ENCODE assay signal across 15 cellular contexts in genomic region chr2:54859997-54860701, GRCh38.
A peak's percentile ranks its signal among the peaks of the same experiment; 100 is the strongest.
DNase-seq lines count a peak whose midpoint lies in the region; ATAC-seq, FAIRE-seq and TF ChIP-seq lines count a peak whose summit lies in the region.
"Had no signal": no experiment of that assay in that cellular context is flagged by ENCODE, and none has a peak within 500 bp of the region (broad histone marks: within the 10 kb centered on the region; RNA-seq: fewer than 3 reads in every experiment).

No MANE protein-coding gene starts in this region.

- no peak for TF ChIP-seq POLR2A in breast epithelium (IDR thresholded peaks at IDR 0.05)

- FAIRE-seq in frontal cortex (lab: Jason Lieb, UNC) = no peak
- FAIRE-seq: G401.6 had no signal

- peaks cover 8% of the 10 kb centered on the region for H3K9me3 Mint-ChIP-seq in MCF 10A (ENCODE audit: unreplicated experiment)
- H3K9me3 Mint-ChIP-seq: effector memory CD8-positive, alpha-beta T cell; stimulated activated effector memory CD8-positive, alpha-beta T cell treated with anti-CD3 and anti-CD28 coated beads, Interleukin-12 subunit alpha, Interleukin-12 subunit beta, amount 100 ng/mL, for 72 hours had no signal

- H3K9me3 ChIP-seq in breast epithelium (no peaks in the 10 kb centered on the region), SJCRH30 (replicated peaks) (no peaks in the 10 kb centered on the region)

- TF ChIP-seq CTCF in MCF 10A (IDR thresholded peaks at IDR 0.05; ENCODE audit: unreplicated experiment) = no peak
- no peak for TF ChIP-seq CTCF in breast epithelium (IDR thresholded peaks at IDR 0.05)

- H3K4me1 Mint-ChIP-seq in MCF 10A (ENCODE audit: insufficient read depth, unreplicated experiment) = peaks cover 24% of the 10 kb centered on the region
- H3K4me1 Mint-ChIP-seq: stimulated activated effector memory CD8-positive, alpha-beta T cell treated with anti-CD3 and anti-CD28 coated beads, Interleukin-12 subunit alpha, Interleukin-12 subunit beta, amount 100 ng/mL, for 72 hours had no signal

- ATAC-seq in GM21515 (IDR thresholded peaks at IDR 0.05; ENCODE audit: unreplicated experiment) = no peak
- ATAC-seq: effector memory CD8-positive, alpha-beta T cell had no signal

- no peak overlapping the region for H3K4me3 Mint-ChIP-seq in MCF 10A (ENCODE audit: unreplicated experiment)
- H3K4me3 Mint-ChIP-seq: activated naive CD4-positive, alpha-beta T cell treated with anti-CD3 and anti-CD28 coated beads for 36 hours; effector memory CD8-positive, alpha-beta T cell; stimulated activated effector memory CD8-positive, alpha-beta T cell treated with anti-CD3 and anti-CD28 coated beads, Interleukin-12 subunit alpha, Interleukin-12 subunit beta, amount 100 ng/mL, for 72 hours had no signal

- H3K27me3 ChIP-seq in breast epithelium = no peaks in the 10 kb centered on the region
- H3K27me3 ChIP-seq in SJCRH30 = no peaks in the 10 kb centered on the region

- POLR2A ChIA-PET in MCF 10A (lab: Yijun Ruan, JAX) = interaction anchor here (1.1 kb wide), 1 partner anchor 13 kb away, joined by 3 read pairs; no protein-coding TSS in a partner anchor

- BruUV-seq in MCF 10A (replicated peaks; lab: Mats Ljungman, UMichigan) = no TSS peak

- CTCF ChIA-PET in MCF 10A (lab: Yijun Ruan, JAX) = interaction anchor here (0.9 to 2.2 kb wide), 6 partner anchors 9 to 154 kb away, joined by 3 to 6 read pairs (median 4); no protein-coding TSS in a partner anchor

- H3K36me3 ChIP-seq in breast epithelium (no peaks in the 10 kb centered on the region), SJCRH30 (no peaks in the 10 kb centered on the region)

- peaks cover 4% of the 10 kb centered on the region for H3K36me3 Mint-ChIP-seq in MCF 10A (ENCODE audit: insufficient read depth, unreplicated experiment)
- H3K36me3 Mint-ChIP-seq: stimulated activated effector memory CD8-positive, alpha-beta T cell treated with anti-CD3 and anti-CD28 coated beads, Interleukin-12 subunit alpha, Interleukin-12 subunit beta, amount 100 ng/mL, for 72 hours had no signal

- no peaks in the 10 kb centered on the region for H3K4me1 ChIP-seq in breast epithelium
- peaks cover 25% of the 10 kb centered on the region for H3K4me1 ChIP-seq in SJCRH30

- DNase-seq in MCF 10A (ENCODE audit: unreplicated experiment) (peak; percentile 81), breast epithelium (ENCODE audit: low spot score in 2 of 2) (no peak), SJCRH30 (peak; percentile 82 to 88), fibroblast of the conjunctiva (ENCODE audit: low read depth) (peak; percentile 36), activated gamma-delta T cell treated with Interleukin-2 at 50 U/mL for 16 hours (no peak), OCI-M1 (lab: John Stamatoyannopoulos, UW) (no peak), frontal cortex (ENCODE audit: low spot score in 2 of 2) (no peak)
- DNase-seq: activated CD4-positive, alpha-beta T cell treated with anti-CD3 and anti-CD28 coated beads, Interleukin-2, amount 50 U/mL, for 48 hours; activated naive CD4-positive, alpha-beta T cell treated with anti-CD3 and anti-CD28 coated beads for 36 hours; effector memory CD8-positive, alpha-beta T cell; KG1; NCI-H524 had no signal

- H3K27me3 Mint-ChIP-seq in MCF 10A (ENCODE audit: insufficient read depth, unreplicated experiment) = no peaks in the 10 kb centered on the region
- H3K27me3 Mint-ChIP-seq: effector memory CD8-positive, alpha-beta T cell had no signal

- H3K27ac Mint-ChIP-seq in MCF 10A (ENCODE audit: low read depth, unreplicated experiment) = no peak overlapping the region
- H3K27ac Mint-ChIP-seq: activated naive CD4-positive, alpha-beta T cell treated with anti-CD3 and anti-CD28 coated beads for 36 hours; effector memory CD8-positive, alpha-beta T cell; stimulated activated effector memory CD8-positive, alpha-beta T cell treated with anti-CD3 and anti-CD28 coated beads, Interleukin-12 subunit alpha, Interleukin-12 subunit beta, amount 100 ng/mL, for 72 hours had no signal

- H3K27ac ChIP-seq in breast epithelium (no peak overlapping the region), SJCRH30 (peak overlapping the region; percentile 45)

- intact Hi-C loops in MCF 10A (cut with micrococcal nuclease) (no loop called here), breast epithelium (cut with DNase I; ENCODE audit: low total_unique reads) (no loop called here)

- H3K4me3 ChIP-seq in breast epithelium (no peak overlapping the region), SJCRH30 (peak overlapping the region; percentile 32)

Comparison
In these comparisons a context has a peak if more than half of its experiments do, and no peak if none do; other contexts are left out.
1. DNase-seq: peak in MCF 10A (single experiment), SJCRH30 (2 of 2) and fibroblast of the conjunctiva (single experiment); none in breast epithelium (0 of 2), activated gamma-delta T cell treated with Interleukin-2 at 50 U/mL for 16 hours (single experiment), OCI-M1 (single experiment) and frontal cortex (0 of 2).